In genomic region chr11:520428-521178, GRCh38 we compare ENCODE assay signal across 15 cellular contexts. TPM values are rescaled to one million over a fixed set of nuclear protein-coding genes. Genes with fewer than 3 reads are reported as not detected.
DNase-seq lines count a peak whose midpoint lies in the region; ATAC-seq and TF ChIP-seq lines count a peak whose summit lies in the region.
"Had no signal": no experiment of that assay in that cellular context is flagged by ENCODE, and none has a peak within 500 bp of the region (broad histone marks: within the 10 kb centered on the region; RNA-seq: fewer than 3 reads in every experiment).

No MANE protein-coding gene starts in this region.

- H3K4me1 ChIP-seq in endodermal cell (ENCODE audit: control insufficient read depth, insufficient read depth, low read length) (no peaks in the 10 kb centered on the region), osteoblast (ENCODE audit: insufficient read depth, low read length) (no peaks in the 10 kb centered on the region)

- peak; percentile 14 to 18 for ATAC-seq in activated T-cell treated with anti-CD3 and anti-CD28 coated beads, Interleukin-2, amount 50 U/mL, for 72 hours (replicated peaks in 1 of 2)
- ATAC-seq in activated T-cell treated with anti-CD3 and anti-CD28 coated beads, Interleukin-2, amount 50 U/mL, for 4 hours: no peak

- peaks cover 2% of the 10 kb centered on the region in 2 donors for H3K9me3 Mint-ChIP-seq in activated T-cell treated with anti-CD3 and anti-CD28 coated beads, Interleukin-2, amount 50 U/mL, for 72 hours
- peaks cover 7% of the 10 kb centered on the region for H3K9me3 Mint-ChIP-seq in activated T-cell treated with anti-CD3 and anti-CD28 coated beads, Interleukin-2, amount 50 U/mL, for 4 hours
- peaks cover 40% of the 10 kb centered on the region for H3K9me3 Mint-ChIP-seq in endodermal cell

- H3K36me3 Mint-ChIP-seq in activated T-cell treated with anti-CD3 and anti-CD28 coated beads, Interleukin-2, amount 50 U/mL, for 72 hours (ENCODE audit: insufficient read depth in 2 of 2): peaks cover 1 to 8% of the 10 kb centered on the region in 2 donors
- H3K36me3 Mint-ChIP-seq in activated T-cell treated with anti-CD3 and anti-CD28 coated beads, Interleukin-2, amount 50 U/mL, for 4 hours (ENCODE audit: insufficient read depth): peaks cover 6% of the 10 kb centered on the region
- H3K36me3 Mint-ChIP-seq in endodermal cell (ENCODE audit: low read depth): peaks cover 16% of the 10 kb centered on the region

- no peaks in the 10 kb centered on the region for H3K27me3 Mint-ChIP-seq in activated T-cell treated with anti-CD3 and anti-CD28 coated beads, Interleukin-2, amount 50 U/mL, for 72 hours (ENCODE audit: low read depth)
- no peaks in the 10 kb centered on the region for H3K27me3 Mint-ChIP-seq in activated T-cell treated with anti-CD3 and anti-CD28 coated beads, Interleukin-2, amount 50 U/mL, for 4 hours (ENCODE audit: low read depth)
- peaks cover 4% of the 10 kb centered on the region for H3K27me3 Mint-ChIP-seq in endodermal cell (ENCODE audit: insufficient read depth)

- DNase-seq in activated T-cell treated with anti-CD3 and anti-CD28 coated beads, Interleukin-2, amount 50 U/mL, for 72 hours: peak in 1 of 2 donors; percentile 45
- no peak for DNase-seq in activated T-cell treated with anti-CD3 and anti-CD28 coated beads, Interleukin-2, amount 50 U/mL, for 4 hours
- DNase-seq in NB4 (ENCODE audit: low read depth): no peak
- no peak for DNase-seq in endodermal cell
- peak; percentile 56 for DNase-seq in osteoblast (ENCODE audit: insufficient read length, low spot score, missing footprints)
- DNase-seq in GDM1 (lab: John Stamatoyannopoulos, UW): no peak
- no peak for DNase-seq in central memory CD4-positive, alpha-beta T cell
- no peak for DNase-seq in AG20443 (ENCODE audit: low spot score)
- DNase-seq: effector CD8-positive, alpha-beta T cell; NCI-H2081; NCI-H82; stimulated activated CD4-positive, alpha-beta T cell treated with anti-CD3 and anti-CD28 coated beads, Interleukin-4, amount 100 ng/mL, for 24 hours; T-helper 9 cell had no signal

- H3K36me3 ChIP-seq in endodermal cell (ENCODE audit: control insufficient read depth, insufficient read depth, low read length) (no peaks in the 10 kb centered on the region), osteoblast (ENCODE audit: insufficient read depth, low read length) (no peaks in the 10 kb centered on the region)

- H3K9me3 ChIP-seq in endodermal cell (ENCODE audit: control insufficient read depth, low read length) (peaks cover 15% of the 10 kb centered on the region), osteoblast (ENCODE audit: low read depth, low read length) (peaks cover 4% of the 10 kb centered on the region)

- H4K20me1 ChIP-seq in osteoblast (ENCODE audit: insufficient read depth, low read length): no peaks in the 10 kb centered on the region

- H3K4me1 Mint-ChIP-seq in activated T-cell treated with anti-CD3 and anti-CD28 coated beads, Interleukin-2, amount 50 U/mL, for 72 hours (ENCODE audit: low read depth): peaks cover 9% of the 10 kb centered on the region
- peaks cover 3% of the 10 kb centered on the region for H3K4me1 Mint-ChIP-seq in activated T-cell treated with anti-CD3 and anti-CD28 coated beads, Interleukin-2, amount 50 U/mL, for 4 hours (ENCODE audit: low read depth)
- H3K4me1 Mint-ChIP-seq in endodermal cell: no peaks in the 10 kb centered on the region

- TF ChIP-seq CTCF in NB4 (IDR thresholded peaks at IDR 0.05; ENCODE audit: low read depth, low read length) (peak; percentile 36), endodermal cell (conservative IDR thresholded peaks at IDR 0.05) (peak; percentile 52), osteoblast (IDR thresholded peaks at IDR 0.05; ENCODE audit: extremely low read depth, low read depth, low read length) (no peak)

- H3K4me2 ChIP-seq in osteoblast (ENCODE audit: insufficient read depth, low read length): no peak overlapping the region

- H3K9ac ChIP-seq in endodermal cell (ENCODE audit: extremely low read depth, low read length, poor library complexity, severe bottlenecking): no peak overlapping the region

- WGBS in endodermal cell (ENCODE audit: insufficient coverage in 1 of 2, insufficient read length in 1 of 2), 2 experiments: 92 to 96% methylated on average over 35 to 39 of the region's 39 CpGs

- no peak overlapping the region for H3K27ac ChIP-seq in endodermal cell (ENCODE audit: low read depth, low read length)
- no peak overlapping the region for H3K27ac ChIP-seq in osteoblast (ENCODE audit: low read depth, low read length)
- H3K27ac ChIP-seq: tibial nerve had no signal

- TF ChIP-seq POLR2A in NB4 (IDR thresholded peaks at IDR 0.05; ENCODE audit: extremely low read depth, insufficient read length): no peak

- H3K27me3 ChIP-seq in endodermal cell (ENCODE audit: control insufficient read depth, insufficient read depth, low read length, poor library complexity, severe bottlenecking): no peaks in the 10 kb centered on the region
- H3K27me3 ChIP-seq in osteoblast (ENCODE audit: insufficient read depth, low read length): no peaks in the 10 kb centered on the region
- H3K27me3 ChIP-seq: tibial nerve had no signal

- no peak overlapping the region for H3K4me3 Mint-ChIP-seq in activated T-cell treated with anti-CD3 and anti-CD28 coated beads, Interleukin-2, amount 50 U/mL, for 72 hours
- H3K4me3 Mint-ChIP-seq in activated T-cell treated with anti-CD3 and anti-CD28 coated beads, Interleukin-2, amount 50 U/mL, for 4 hours: no peak overlapping the region
- H3K4me3 Mint-ChIP-seq in endodermal cell: no peak overlapping the region
- H3K4me3 Mint-ChIP-seq: brain had no signal

- H3K4me3 ChIP-seq in NB4 (ENCODE audit: low read depth, low read length): no peak overlapping the region
- H3K4me3 ChIP-seq in endodermal cell (ENCODE audit: low read length): no peak overlapping the region
- no peak overlapping the region for H3K4me3 ChIP-seq in osteoblast (ENCODE audit: insufficient read depth, low read length)
- H3K4me3 ChIP-seq: tibial nerve had no signal

- H3K27ac Mint-ChIP-seq in activated T-cell treated with anti-CD3 and anti-CD28 coated beads, Interleukin-2, amount 50 U/mL, for 72 hours: no peak overlapping the region
- no peak overlapping the region for H3K27ac Mint-ChIP-seq in endodermal cell
- H3K27ac Mint-ChIP-seq: brain had no signal

- H2AFZ ChIP-seq in osteoblast (ENCODE audit: low read length): no peak overlapping the region

- no peaks in the 10 kb centered on the region for H3K79me2 ChIP-seq in osteoblast (ENCODE audit: insufficient read depth, low read length)

RNA-seq across cellular contexts. Expression of gene RNH1, which starts 13.6 kb away (rescaled TPM):
- total RNA-seq in activated T-cell treated with anti-CD3 and anti-CD28 coated beads, Interleukin-2, amount 50 U/mL, for 72 hours: 10 to 100 TPM; 88.9 to 95.3 TPM
- 100 to 1,000 TPM; 159 to 172 (median 160) TPM for total RNA-seq in activated T-cell treated with anti-CD3 and anti-CD28 coated beads, Interleukin-2, amount 50 U/mL, for 4 hours
- total RNA-seq in endodermal cell (10 to 100 TPM; 42.7 to 43.2 TPM), osteoblast (441 and 506 TPM in 2 replicates)
- polyA plus RNA-seq in endodermal cell (2013, experiment 1 of 2): 43.7 TPM
- 42.8 TPM for polyA plus RNA-seq in endodermal cell (2013, experiment 2 of 2)

RNA-seq across cellular contexts. Expression of gene HRAS, which starts 14.8 kb away (rescaled TPM):
- 10 to 100 TPM; 28.8 to 40.1 TPM for total RNA-seq in activated T-cell treated with anti-CD3 and anti-CD28 coated beads, Interleukin-2, amount 50 U/mL, for 72 hours
- 100 to 1,000 TPM in 1 of 3 donors, 10 to 100 TPM in 2; 92.2 to 108 (median 95.0) TPM for total RNA-seq in activated T-cell treated with anti-CD3 and anti-CD28 coated beads, Interleukin-2, amount 50 U/mL, for 4 hours
- total RNA-seq in endodermal cell: 10 to 100 TPM; 64.8 to 68.2 TPM
- 48.8 TPM for polyA plus RNA-seq in endodermal cell (2013, experiment 1 of 2)
- 45.1 TPM for polyA plus RNA-seq in endodermal cell (2013, experiment 2 of 2)
- 28.6 and 35.7 TPM in 2 replicates for total RNA-seq in osteoblast

RNA-seq across cellular contexts. Expression of gene LRRC56, which starts 16.7 kb away (rescaled TPM):
- total RNA-seq in activated T-cell treated with anti-CD3 and anti-CD28 coated beads, Interleukin-2, amount 50 U/mL, for 72 hours: 1 to 10 TPM; 1.2 to 3.1 TPM
- total RNA-seq in activated T-cell treated with anti-CD3 and anti-CD28 coated beads, Interleukin-2, amount 50 U/mL, for 4 hours: 1 to 10 TPM; 1.4 to 2.7 (median 1.7) TPM
- total RNA-seq in endodermal cell (1 to 10 TPM; 3.0 to 4.3 TPM), osteoblast (0.88 and 1.1 TPM in 2 replicates)
- 0.93 TPM for polyA plus RNA-seq in endodermal cell (2013, experiment 1 of 2)
- 1.3 TPM for polyA plus RNA-seq in endodermal cell (2013, experiment 2 of 2)

RNA-seq across cellular contexts. Expression of gene LMNTD2, which starts 39.9 kb away (rescaled TPM):
- 1 to 10 TPM; 3.1 to 5.5 TPM for total RNA-seq in activated T-cell treated with anti-CD3 and anti-CD28 coated beads, Interleukin-2, amount 50 U/mL, for 72 hours
- total RNA-seq in activated T-cell treated with anti-CD3 and anti-CD28 coated beads, Interleukin-2, amount 50 U/mL, for 4 hours: 1 to 10 TPM in 2 of 3 donors, under 1 TPM in 1; 0.71 to 1.3 (median 1.1) TPM
- 10 to 100 TPM in 1 of 2 donors, 1 to 10 TPM in 1; 8.5 to 13.3 TPM for total RNA-seq in endodermal cell
- polyA plus RNA-seq in endodermal cell (2013, experiment 1 of 2): 1.8 TPM
- polyA plus RNA-seq in endodermal cell (2013, experiment 2 of 2): 1.8 TPM
- 0.29 and 0.36 TPM in 2 replicates for total RNA-seq in osteoblast

RNA-seq across cellular contexts. Expression of gene RASSF7, which starts 40.2 kb away (rescaled TPM):
- total RNA-seq in activated T-cell treated with anti-CD3 and anti-CD28 coated beads, Interleukin-2, amount 50 U/mL, for 72 hours: 10 to 100 TPM; 13.5 to 14.2 TPM
- total RNA-seq in activated T-cell treated with anti-CD3 and anti-CD28 coated beads, Interleukin-2, amount 50 U/mL, for 4 hours: 10 to 100 TPM; 15.1 to 17.4 (median 16.1) TPM
- total RNA-seq in endodermal cell (10 to 100 TPM; 34.2 to 36.3 TPM), osteoblast (2.4 and 6.2 TPM in 2 replicates)
- polyA plus RNA-seq in endodermal cell (2013, experiment 1 of 2): 11.3 TPM
- 14.6 TPM for polyA plus RNA-seq in endodermal cell (2013, experiment 2 of 2)

Comparison
In these comparisons a context has a peak if more than half of its experiments do, and no peak if none do; other contexts are left out.
1. ATAC-seq: peak in activated T-cell treated with anti-CD3 and anti-CD28 coated beads, Interleukin-2, amount 50 U/mL, for 72 hours (2 of 2); none in activated T-cell treated with anti-CD3 and anti-CD28 coated beads, Interleukin-2, amount 50 U/mL, for 4 hours (0 of 2).